ENCODE assay signal across 8 cellular contexts in the genomic region with DNA sequence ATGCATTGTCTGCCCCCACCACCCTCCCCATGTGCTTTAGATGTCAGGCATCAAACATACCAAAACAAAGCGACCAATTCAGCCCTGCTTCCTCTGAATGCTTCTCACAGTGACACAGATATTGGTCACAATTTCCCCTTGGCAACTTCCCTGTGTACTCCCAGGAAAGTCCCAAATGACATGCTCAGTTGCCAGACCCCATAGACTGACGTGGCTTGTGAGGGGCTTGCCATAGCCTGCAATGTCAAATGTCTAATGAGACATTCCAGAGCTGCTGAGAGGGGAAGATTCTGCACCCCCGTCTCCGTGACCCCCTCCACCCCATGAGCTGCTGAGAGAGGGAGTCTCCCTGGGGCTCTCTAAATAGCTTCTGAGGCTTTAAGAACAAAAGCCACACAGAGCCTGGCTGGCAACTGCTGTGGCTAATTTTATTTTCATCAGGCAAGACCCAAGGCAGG. TPM values are rescaled to one million over a fixed set of nuclear protein-coding genes. Genes with fewer than 3 reads are reported as not detected.
DNase-seq lines count a peak whose midpoint lies in the region; ATAC-seq and TF ChIP-seq lines count a peak whose summit lies in the region.

No MANE protein-coding gene starts in this region.

- H3K27me3 ChIP-seq in right atrium auricular region = no peaks in the 10 kb centered on the region

- H3K36me3 ChIP-seq in SK-N-MC (ENCODE audit: insufficient read depth, low read length) (no peaks in the 10 kb centered on the region), right atrium auricular region (no peaks in the 10 kb centered on the region)

- peak overlapping the region; percentile 82 for H3K27ac ChIP-seq in SK-N-MC
- peak overlapping the region; percentile 19 to 46 for H3K27ac ChIP-seq in right atrium auricular region

- no peaks in the 10 kb centered on the region for H3K4me1 ChIP-seq in right atrium auricular region

- H3K9ac ChIP-seq in SK-N-MC (ENCODE audit: insufficient read length) = peak overlapping the region; percentile 43

- peak overlapping the region; percentile 39 for H3K4me3 ChIP-seq in SK-N-MC
- no peak overlapping the region for H3K4me3 ChIP-seq in right atrium auricular region

- no peak for TF ChIP-seq CTCF in right atrium auricular region (IDR thresholded peaks at IDR 0.05)

- ATAC-seq in GM21737 (IDR thresholded peaks at IDR 0.05; ENCODE audit: unreplicated experiment) = peak; percentile 65
- ATAC-seq in esophagus mucosa = no peak

- DNase-seq in A172 (ENCODE audit: low spot score) = peak; percentile 31
- DNase-seq in SK-N-MC (ENCODE audit: low read depth, low spot score) = no peak
- peak; percentile 62 for DNase-seq in right atrium auricular region (ENCODE audit: low spot score)
- no peak for DNase-seq in germinal center (ENCODE audit: low spot score)
- no peak for DNase-seq in NCI-H2196 treated with DMSO at 0.1 percent for 48 hours (lab: John Stamatoyannopoulos, UW; ENCODE audit: unreplicated experiment)
- DNase-seq in activated CD4-positive, CD25-positive, alpha-beta regulatory T cell (lab: John Stamatoyannopoulos, UW) = no peak

- H3K9me3 ChIP-seq in SK-N-MC (ENCODE audit: low read depth, low read length) (no peaks in the 10 kb centered on the region), right atrium auricular region (no peaks in the 10 kb centered on the region)

RNA-seq across cellular contexts. Expression of a gene that starts 47.3 kb away (rescaled TPM):
- total RNA-seq in A172 (2014; rRNA removed; shearing (Covaris generic)) = 0.12 TPM in 1 of 2 replicates, not detected in the other
- total RNA-seq in right atrium auricular region (10 to 100 TPM in 1 of 2 donors, 1 to 10 TPM in 1; 4.5 to 11.6 TPM), esophagus mucosa (1.5 TPM)

Comparison
In these comparisons a context has a peak if more than half of its experiments do, and no peak if none do; other contexts are left out.
1. DNase-seq: peak in A172 (single experiment) and right atrium auricular region (single experiment); none in SK-N-MC (single experiment), germinal center (single experiment), NCI-H2196 treated with DMSO at 0.1 percent for 48 hours (single experiment) and activated CD4-positive, CD25-positive, alpha-beta regulatory T cell (0 of 4).